ENCODE assay signal across 8 cellular contexts in the genomic region with DNA sequence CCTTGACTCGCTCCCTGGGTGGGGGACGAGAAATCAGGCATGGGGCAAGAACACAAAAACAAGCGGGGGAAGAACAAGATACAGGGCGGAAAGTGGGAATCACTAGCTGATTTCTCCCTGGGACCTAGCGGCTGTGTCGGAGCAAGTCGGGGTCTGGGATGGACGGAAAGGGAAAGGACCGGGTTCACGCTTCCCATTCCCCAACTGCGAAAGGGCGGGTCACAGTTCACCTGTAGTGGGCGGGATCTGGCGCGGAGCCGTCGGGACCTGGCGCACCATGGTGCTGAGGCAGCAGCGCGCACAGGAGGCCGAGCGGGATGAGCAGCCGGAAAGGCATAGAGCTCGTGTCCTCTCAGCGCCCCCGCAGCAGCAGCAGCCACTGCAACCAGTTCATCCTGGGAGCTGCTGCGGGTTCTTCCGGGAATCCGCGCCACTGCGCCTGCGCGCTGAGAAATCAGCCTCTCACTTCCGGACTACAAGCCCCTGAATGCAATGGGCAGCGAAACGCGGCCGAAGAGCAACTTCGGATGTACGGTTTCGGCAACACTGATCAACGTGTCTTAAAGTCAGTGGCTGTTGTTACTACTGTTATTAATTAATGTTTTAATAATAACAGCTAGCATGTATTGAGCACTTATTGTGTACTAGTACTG. TPM values are rescaled to one million over a fixed set of nuclear protein-coding genes. Genes with fewer than 3 reads are reported as not detected.
DNase-seq lines count a peak whose midpoint lies in the region; ATAC-seq and TF ChIP-seq lines count a peak whose summit lies in the region.

A gene with protein sequence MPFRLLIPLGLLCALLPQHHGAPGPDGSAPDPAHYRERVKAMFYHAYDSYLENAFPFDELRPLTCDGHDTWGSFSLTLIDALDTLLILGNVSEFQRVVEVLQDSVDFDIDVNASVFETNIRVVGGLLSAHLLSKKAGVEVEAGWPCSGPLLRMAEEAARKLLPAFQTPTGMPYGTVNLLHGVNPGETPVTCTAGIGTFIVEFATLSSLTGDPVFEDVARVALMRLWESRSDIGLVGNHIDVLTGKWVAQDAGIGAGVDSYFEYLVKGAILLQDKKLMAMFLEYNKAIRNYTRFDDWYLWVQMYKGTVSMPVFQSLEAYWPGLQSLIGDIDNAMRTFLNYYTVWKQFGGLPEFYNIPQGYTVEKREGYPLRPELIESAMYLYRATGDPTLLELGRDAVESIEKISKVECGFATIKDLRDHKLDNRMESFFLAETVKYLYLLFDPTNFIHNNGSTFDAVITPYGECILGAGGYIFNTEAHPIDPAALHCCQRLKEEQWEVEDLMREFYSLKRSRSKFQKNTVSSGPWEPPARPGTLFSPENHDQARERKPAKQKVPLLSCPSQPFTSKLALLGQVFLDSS (minus strand): TSS at position 415 of the 653 bp plus-strand sequence. CDS start 78 bp downstream, at position 337.

- H3K36me3 ChIP-seq in ovary (no peaks in the 10 kb centered on the region), thymus (ENCODE audit: control insufficient read depth, insufficient read depth) (peaks cover 11% of the 10 kb centered on the region)

- H3K4me3 ChIP-seq in ovary: peak within 1 kb of the TSS; percentile 70
- H3K4me3 ChIP-seq in thymus (ENCODE audit: low read length): peak within 1 kb of the TSS; percentile 72

- no peak for TF ChIP-seq CTCF in ovary (IDR thresholded peaks at IDR 0.05)

- H3K27ac Mint-ChIP-seq in activated naive CD8-positive, alpha-beta T cell treated with anti-CD3 and anti-CD28 coated beads, Interleukin-2, amount 10 ng/mL, durations not matched to agents 7 days and 5 days: peak within 1 kb of the TSS; percentile 79

- H3K4me1 ChIP-seq in ovary (ENCODE audit: insufficient read depth) (peaks cover 5% of the 10 kb centered on the region), thymus (ENCODE audit: control insufficient read depth, insufficient read depth, low read length) (peaks cover 14% of the 10 kb centered on the region)

- no peaks in the 10 kb centered on the region for H3K27me3 Mint-ChIP-seq in activated naive CD8-positive, alpha-beta T cell treated with anti-CD3 and anti-CD28 coated beads, Interleukin-2, amount 10 ng/mL, durations not matched to agents 7 days and 5 days

- H3K36me3 Mint-ChIP-seq in activated naive CD8-positive, alpha-beta T cell treated with anti-CD3 and anti-CD28 coated beads, Interleukin-2, amount 10 ng/mL, durations not matched to agents 7 days and 5 days: peaks cover 2% of the 10 kb centered on the region

- WGBS in ovary, 3 donors: 0 to 1% (median 0%) methylated on average over 37 to 42 of the region's 42 CpGs
- WGBS in thymus: under 1% methylated on average over 42 of the region's 42 CpGs

- H3K4me3 Mint-ChIP-seq in activated naive CD8-positive, alpha-beta T cell treated with anti-CD3 and anti-CD28 coated beads, Interleukin-2, amount 10 ng/mL, durations not matched to agents 7 days and 5 days: peak within 1 kb of the TSS; percentile 92

- H3K9me3 ChIP-seq in ovary (no peaks in the 10 kb centered on the region), thymus (ENCODE audit: control insufficient read depth) (no peaks in the 10 kb centered on the region)

- peak; percentile 88 for ATAC-seq in HG02759 (IDR thresholded peaks at IDR 0.05; ENCODE audit: unreplicated experiment)
- peak; percentile 91 for ATAC-seq in activated naive CD8-positive, alpha-beta T cell treated with anti-CD3 and anti-CD28 coated beads, Interleukin-2, amount 10 ng/mL, durations not matched to agents 7 days and 5 days (ENCODE audit: low read depth)
- ATAC-seq in Right ventricle myocardium inferior: peak; percentile 92

- TF ChIP-seq POLR2A in GM10847 (IDR thresholded peaks at IDR 0.05; ENCODE audit: extremely low read depth, insufficient read length) (peak; percentile 87), ovary (IDR thresholded peaks at IDR 0.05) (peak; percentile 41)

- no peaks in the 10 kb centered on the region for H3K27me3 ChIP-seq in ovary
- H3K27me3 ChIP-seq in thymus (ENCODE audit: control insufficient read depth, insufficient read depth): no peaks in the 10 kb centered on the region

- H3K27ac ChIP-seq in ovary: peak within 1 kb of the TSS; percentile 0 to 22
- H3K27ac ChIP-seq in thymus (ENCODE audit: low read depth): peak within 1 kb of the TSS; percentile 77

- POLR2A ChIA-PET in activated naive CD8-positive, alpha-beta T cell treated with anti-CD3 and anti-CD28 coated beads, Interleukin-2, amount 10 ng/mL, durations not matched to agents 7 days and 5 days (lab: Charles Lee): interaction anchor here (0.9 to 2.2 kb wide), 11 partner anchors 9 to 807 kb away, joined by 3 to 10 read pairs (median 4); a partner anchor contains a TSS

- H3K9me3 Mint-ChIP-seq in activated naive CD8-positive, alpha-beta T cell treated with anti-CD3 and anti-CD28 coated beads, Interleukin-2, amount 10 ng/mL, durations not matched to agents 7 days and 5 days: no peaks in the 10 kb centered on the region

- intact Hi-C loops in Right ventricle myocardium inferior (cut with DNase I): loop anchor here (5.0 kb wide), 1 partner anchor 130 kb away; a partner anchor contains a TSS
- intact Hi-C loops in ovary (cut with DNase I): loop anchor here in 3 of 4 donors (5.0 to 10.0 kb wide), 3 partner anchors 58 to 125 kb away; no protein-coding TSS in a partner anchor

- DNase-seq in NCI-H1417 treated with DMSO at 0.1 percent for 48 hours (lab: John Stamatoyannopoulos, UW) (peak; percentile 81), SW 1271 (lab: John Stamatoyannopoulos, UW) (peak; percentile 99 to 100), Right ventricle myocardium inferior (ENCODE audit: missing footprints) (peak; percentile 97), ovary (peak; percentile 91 to 96 (median 94))
- DNase-seq in activated naive CD8-positive, alpha-beta T cell treated with anti-CD3 and anti-CD28 coated beads, Interleukin-2, amount 10 ng/mL, durations not matched to agents 7 days and 5 days: peak; percentile 95

- peaks cover 22% of the 10 kb centered on the region for H3K4me1 Mint-ChIP-seq in activated naive CD8-positive, alpha-beta T cell treated with anti-CD3 and anti-CD28 coated beads, Interleukin-2, amount 10 ng/mL, durations not matched to agents 7 days and 5 days

- TF ChIP-seq EP300 in ovary (IDR thresholded peaks at IDR 0.05): no peak

RNA-seq across cellular contexts. Expression of the gene that starts here (rescaled TPM):
- 10 to 100 TPM; 23.4 to 24.2 TPM for total RNA-seq in activated naive CD8-positive, alpha-beta T cell treated with anti-CD3 and anti-CD28 coated beads, Interleukin-2, amount 10 ng/mL, durations not matched to agents 7 days and 5 days
- 12.7 TPM for total RNA-seq in Right ventricle myocardium inferior
- total RNA-seq in ovary: 10 to 100 TPM in 5 of 7 donors, 1 to 10 TPM in 2; 6.4 to 14.9 (median 13.4) TPM
- 10 to 100 TPM; 10.3 to 19.4 TPM for polyA plus RNA-seq in ovary
- 18.4 TPM for polyA plus RNA-seq in thymus

Comparison
In these comparisons a context has a peak if more than half of its experiments do, and no peak if none do; other contexts are left out.
1. Peak in every context shown above with its lines: DNase-seq, ATAC-seq, H3K4me3 ChIP-seq and H3K27ac ChIP-seq.